Comparison of ENCODE assay signal across 10 cellular contexts in the genomic region with DNA sequence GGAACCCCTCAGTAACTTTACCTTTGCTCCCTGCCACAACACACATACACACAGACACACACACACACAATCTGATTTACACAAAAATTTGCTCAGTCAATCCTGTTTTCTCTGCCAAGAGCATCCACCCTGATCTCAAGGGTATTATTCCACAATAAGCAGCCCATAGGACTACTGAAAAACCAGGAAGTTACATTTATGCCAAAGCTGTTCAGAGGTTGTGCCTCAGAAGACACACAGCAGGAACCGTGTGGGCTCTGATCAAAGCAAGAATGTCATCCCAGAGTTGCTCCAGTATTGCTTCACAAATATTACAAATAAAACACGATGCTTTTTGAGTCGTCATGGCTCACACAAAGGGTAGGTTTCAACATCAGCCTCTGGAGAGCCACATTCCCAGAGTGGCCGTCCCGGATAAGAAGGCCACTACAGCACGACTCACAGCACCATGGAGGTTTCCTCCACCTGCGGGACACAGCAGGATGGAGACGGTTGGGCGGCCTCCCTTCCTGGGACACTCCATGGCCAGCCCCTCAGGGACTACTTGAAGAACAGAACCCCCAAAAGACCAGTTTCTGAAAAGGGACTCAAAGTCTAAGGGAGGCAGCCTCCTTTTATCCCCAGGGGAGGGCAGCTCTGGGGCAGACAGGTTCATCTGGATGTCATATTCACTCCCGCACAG. TPM values are rescaled to one million over a fixed set of nuclear protein-coding genes. Genes with fewer than 3 reads are reported as not detected.
A peak's percentile ranks its signal among the peaks of the same experiment; 100 is the strongest.
DNase-seq lines count a peak whose midpoint lies in the region; ATAC-seq and TF ChIP-seq lines count a peak whose summit lies in the region.
"Had no signal": no experiment of that assay in that cellular context is flagged by ENCODE, and none has a peak within 500 bp of the region (broad histone marks: within the 10 kb centered on the region; RNA-seq: fewer than 3 reads in every experiment).

No MANE protein-coding gene starts in this region.

- ATAC-seq in activated T-helper 17 cell treated with anti-CD3 and anti-CD28 coated beads, Interleukin-2, amount 50 U/mL, for 72 hours (replicated peaks), result no peak
- ATAC-seq in T-helper 17 cell, result no peak
- no peak for ATAC-seq in HG03196 (IDR thresholded peaks at IDR 0.05; ENCODE audit: unreplicated experiment)
- ATAC-seq in GM18873 (IDR thresholded peaks at IDR 0.05; ENCODE audit: low FRiP score, unreplicated experiment), result no peak
- ATAC-seq: foreskin keratinocyte had no signal

- no peaks in the 10 kb centered on the region for H3K9me3 Mint-ChIP-seq in activated T-helper 17 cell treated with anti-CD3 and anti-CD28 coated beads, Interleukin-2, amount 50 U/mL, for 72 hours

- H3K27ac Mint-ChIP-seq in activated T-helper 17 cell treated with anti-CD3 and anti-CD28 coated beads, Interleukin-2, amount 50 U/mL, for 72 hours, result no peak overlapping the region
- H3K27ac Mint-ChIP-seq in T-helper 17 cell, result no peak overlapping the region

- H3K9me3 ChIP-seq in HAP-1 (no peaks in the 10 kb centered on the region), left ventricle myocardium inferior (replicated peaks) (no peaks in the 10 kb centered on the region), stomach smooth muscle (ENCODE audit: control insufficient read depth in 2 of 2, low read length in 2 of 2) (no peaks in the 10 kb centered on the region), T-helper 17 cell (ENCODE audit: control insufficient read depth, low read length, poor library complexity, severe bottlenecking) (no peaks in the 10 kb centered on the region)

- intact Hi-C loops in left ventricle myocardium inferior (cut with micrococcal nuclease), result no loop called here

- H3K4me3 ChIP-seq in HAP-1 (peak overlapping the region; percentile 51), left ventricle myocardium inferior (peak overlapping the region; percentile 74), stomach smooth muscle (ENCODE audit: low read length in 2 of 2) (peak overlapping the region; percentile 84 to 86)

- H3K4me1 ChIP-seq in HAP-1 (peaks cover 13% of the 10 kb centered on the region), left ventricle myocardium inferior (peaks cover 37% of the 10 kb centered on the region), stomach smooth muscle (ENCODE audit: control insufficient read depth, insufficient read depth, low read length) (peaks cover 9% of the 10 kb centered on the region)
- H3K4me1 ChIP-seq: foreskin keratinocyte had no signal

- no peaks in the 10 kb centered on the region for H3K27me3 Mint-ChIP-seq in activated T-helper 17 cell treated with anti-CD3 and anti-CD28 coated beads, Interleukin-2, amount 50 U/mL, for 72 hours
- H3K27me3 Mint-ChIP-seq in T-helper 17 cell, result no peaks in the 10 kb centered on the region

- DNase-seq in HAP-1 (ENCODE audit: low spot score in 2 of 2), result no peak
- DNase-seq in left ventricle myocardium inferior, result no peak
- no peak for DNase-seq in NCI-H128 (lab: John Stamatoyannopoulos, UW; ENCODE audit: unreplicated experiment)
- no peak for DNase-seq in T-helper 17 cell
- DNase-seq: foreskin keratinocyte had no signal

- no peaks in the 10 kb centered on the region for H3K4me1 Mint-ChIP-seq in activated T-helper 17 cell treated with anti-CD3 and anti-CD28 coated beads, Interleukin-2, amount 50 U/mL, for 72 hours
- peaks cover 9% of the 10 kb centered on the region for H3K4me1 Mint-ChIP-seq in T-helper 17 cell

- peak overlapping the region; percentile 91 for H3K4me3 Mint-ChIP-seq in activated T-helper 17 cell treated with anti-CD3 and anti-CD28 coated beads, Interleukin-2, amount 50 U/mL, for 72 hours
- no peak overlapping the region for H3K4me3 Mint-ChIP-seq in T-helper 17 cell

- no peak for TF ChIP-seq CTCF in left ventricle myocardium inferior (IDR thresholded peaks at IDR 0.05; ENCODE audit: borderline replicate concordance)

- H3K27ac ChIP-seq in left ventricle myocardium inferior (replicated peaks), result peak overlapping the region; percentile 83
- H3K27ac ChIP-seq in stomach smooth muscle (ENCODE audit: low read length), result no peak overlapping the region
- H3K27ac ChIP-seq: foreskin keratinocyte, VCaP had no signal

- peaks cover 13% of the 10 kb centered on the region for H3K36me3 Mint-ChIP-seq in activated T-helper 17 cell treated with anti-CD3 and anti-CD28 coated beads, Interleukin-2, amount 50 U/mL, for 72 hours (ENCODE audit: low read depth)
- H3K36me3 Mint-ChIP-seq in T-helper 17 cell (ENCODE audit: low read depth), result peaks cover 2% of the 10 kb centered on the region

- in situ Hi-C loops in HAP-1 (cut with MboI; ENCODE audit: low sequenced_read_pairs), result no loop called here

- H3K36me3 ChIP-seq in HAP-1 (replicated peaks) (peaks cover 4% of the 10 kb centered on the region; the same call in 1 of the 2 replicates), left ventricle myocardium inferior (peaks cover 8% of the 10 kb centered on the region), stomach smooth muscle (ENCODE audit: control insufficient read depth in 2 of 2, insufficient read depth in 2 of 2, low read length in 2 of 2) (peaks cover 0 to 4% of the 10 kb centered on the region in 2 donors)

- no peak overlapping the region for H3K9ac ChIP-seq in stomach smooth muscle (ENCODE audit: low read length in 2 of 2)

- H3K27me3 ChIP-seq in HAP-1 (ENCODE audit: low read depth), result no peaks in the 10 kb centered on the region
- H3K27me3 ChIP-seq in left ventricle myocardium inferior (ENCODE audit: low read depth), result no peaks in the 10 kb centered on the region
- H3K27me3 ChIP-seq in stomach smooth muscle (ENCODE audit: control insufficient read depth in 1 of 2, insufficient read depth in 2 of 2, low read length in 2 of 2), result no peaks in the 10 kb centered on the region
- H3K27me3 ChIP-seq: foreskin keratinocyte had no signal

RNA-seq across cellular contexts. Expression of a gene that starts 1.6 kb away (rescaled TPM):
- 10 to 100 TPM; 11.3 to 14.3 TPM for total RNA-seq in activated T-helper 17 cell treated with anti-CD3 and anti-CD28 coated beads, Interleukin-2, amount 50 U/mL, for 72 hours
- total RNA-seq in left ventricle myocardium inferior, result 16.8 TPM
- 1 to 10 TPM; 2.1 to 3.0 TPM for total RNA-seq in T-helper 17 cell

RNA-seq across cellular contexts. Expression of a gene that starts 15.5 kb away (rescaled TPM):
- 10 to 100 TPM in 1 of 2 donors, 1 to 10 TPM in 1; 9.6 to 16.4 TPM for total RNA-seq in activated T-helper 17 cell treated with anti-CD3 and anti-CD28 coated beads, Interleukin-2, amount 50 U/mL, for 72 hours
- total RNA-seq in left ventricle myocardium inferior, result 6.4 TPM
- total RNA-seq in T-helper 17 cell, result 10 to 100 TPM; 14.2 to 14.9 TPM

RNA-seq across cellular contexts. Expression of a gene that starts 39.3 kb away (rescaled TPM):
- total RNA-seq in activated T-helper 17 cell treated with anti-CD3 and anti-CD28 coated beads, Interleukin-2, amount 50 U/mL, for 72 hours, result 10 to 100 TPM; 70.0 to 92.2 TPM
- total RNA-seq in left ventricle myocardium inferior (84.6 TPM), T-helper 17 cell (100 to 1,000 TPM; 131 to 132 TPM)
